12 cellular contexts compared by ENCODE assay signal in the genomic region with DNA sequence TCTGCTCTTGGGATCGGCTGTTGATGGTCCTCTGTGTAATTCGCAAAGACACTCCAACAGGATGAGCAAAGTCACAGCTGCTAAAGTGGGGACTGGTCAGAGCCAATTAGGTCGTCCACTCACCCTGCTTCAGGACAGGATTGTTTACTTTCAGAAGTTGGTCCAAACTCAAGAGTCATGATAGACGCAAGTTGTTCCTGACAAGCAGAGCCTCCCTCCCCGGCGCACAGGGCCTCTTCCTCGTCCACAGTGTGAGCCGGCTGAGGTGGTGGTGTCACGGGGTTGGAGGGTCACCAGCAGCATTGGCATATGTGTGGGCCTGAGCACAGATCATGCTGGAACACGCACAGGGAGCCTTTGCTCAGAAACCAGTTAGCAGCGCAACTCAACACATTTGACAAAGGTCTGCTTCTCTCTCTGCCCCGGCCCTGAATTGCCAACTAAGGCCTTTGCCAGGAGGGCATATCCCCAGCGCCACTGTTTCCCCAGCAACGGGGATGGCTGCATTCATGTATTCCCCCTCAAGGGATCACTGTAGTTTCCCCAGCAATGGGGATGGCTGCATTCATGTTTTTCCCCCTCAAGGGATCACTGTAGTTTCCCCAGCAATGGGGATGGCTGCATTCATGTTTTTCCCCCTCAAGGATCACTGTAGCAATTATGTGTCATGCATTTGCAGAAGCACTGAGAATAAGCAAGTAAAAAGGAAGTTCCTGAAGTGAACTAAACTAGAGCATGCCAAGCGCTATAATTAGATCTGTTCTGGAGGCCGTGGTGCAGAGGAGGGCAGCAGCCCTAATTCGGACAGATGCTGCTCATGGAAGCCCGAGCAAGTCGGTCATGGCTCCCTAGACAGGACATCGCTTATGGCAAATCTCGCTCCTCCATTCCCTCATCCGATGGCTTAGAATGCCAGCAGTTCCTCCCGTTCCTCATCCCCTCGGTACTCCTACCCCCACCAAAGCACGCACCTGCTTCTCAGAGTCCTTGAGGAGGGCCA.
DNase-seq lines count a peak whose midpoint lies in the region; ATAC-seq and TF ChIP-seq lines count a peak whose summit lies in the region.
"Had no signal": no experiment of that assay in that cellular context is flagged by ENCODE, and none has a peak within 500 bp of the region (broad histone marks: within the 10 kb centered on the region; RNA-seq: fewer than 3 reads in every experiment).

No MANE protein-coding gene starts in this region.

- H3K9ac ChIP-seq in skeletal muscle satellite cell (ENCODE audit: low read depth, low read length): no peak overlapping the region

- H3K9me3 ChIP-seq in skeletal muscle satellite cell (replicated peaks; ENCODE audit: low read length): no peaks in the 10 kb centered on the region

- H3K36me3 ChIP-seq in skeletal muscle satellite cell (ENCODE audit: insufficient read depth, low read length): no peaks in the 10 kb centered on the region

- no peak overlapping the region for H3K27ac Mint-ChIP-seq in WTC11

- H3K4me1 ChIP-seq in skeletal muscle satellite cell (ENCODE audit: control insufficient read depth, insufficient read depth, low read length): peaks cover 17% of the 10 kb centered on the region

- H3K4me2 ChIP-seq in skeletal muscle satellite cell (ENCODE audit: low read length): peak overlapping the region; percentile 40
- H3K4me2 ChIP-seq: hepatocyte had no signal

- ATAC-seq in WTC11: no peak

- no peaks in the 10 kb centered on the region for H3K27me3 Mint-ChIP-seq in WTC11 (ENCODE audit: low read depth)

- peaks cover 26% of the 10 kb centered on the region for H3K9me3 Mint-ChIP-seq in WTC11

- CTCF ChIA-PET in WTC11 (lab: Charles Lee): no interaction called here

- H3K36me3 Mint-ChIP-seq in WTC11: no peaks in the 10 kb centered on the region

- no peaks in the 10 kb centered on the region for H3K4me1 Mint-ChIP-seq in WTC11

- DNase-seq in LHCN-M2 (ENCODE audit: low read depth) (peak; percentile 37), cardiac fibroblast (ENCODE audit: low read depth in 2 of 2) (peak; percentile 32 to 51), inferior parietal cortex (ENCODE audit: extremely low spot score) (peak; percentile 20), iPS-NIHi7 (ENCODE audit: extremely low spot score) (no peak), kidney tubule cell (ENCODE audit: low spot score) (no peak), OCI-M1 (lab: John Stamatoyannopoulos, UW) (no peak), WTC11 (ENCODE audit: low spot score) (no peak)
- DNase-seq: Calu3; NCI-H1105; stimulated activated CD8-positive, alpha-beta memory T cell treated with anti-CD3 and anti-CD28 coated beads, Interleukin-4, amount 100 ng/mL, for 48 hours had no signal

- H3K4me3 ChIP-seq in cardiac fibroblast (replicated peaks in 1 of 2; ENCODE audit: low read depth in 2 of 2, low read length in 2 of 2) (no peak overlapping the region), skeletal muscle satellite cell (ENCODE audit: low read length) (no peak overlapping the region)
- H3K4me3 ChIP-seq: hepatocyte had no signal

- TF ChIP-seq CTCF in cardiac fibroblast (IDR thresholded peaks at IDR 0.05; ENCODE audit: low read depth, low read length): no peak
- TF ChIP-seq CTCF in WTC11 (IDR thresholded peaks at IDR 0.05): no peak

- no peak overlapping the region for H3K4me3 Mint-ChIP-seq in WTC11

- POLR2A ChIA-PET in WTC11 (lab: Charles Lee): no interaction called here

- no peaks in the 10 kb centered on the region for H3K27me3 ChIP-seq in skeletal muscle satellite cell (ENCODE audit: control insufficient read depth, insufficient read depth, low read length)
- H3K27me3 ChIP-seq: hepatocyte had no signal

TF ChIP-seq in WTC11, 78 proteins besides CTCF, POLR2A, EP300 and RAD21:
- TF ChIP-seq TEAD4 (CRISPR knock-in tag; IDR thresholded peaks at IDR 0.05) (no peak), PRRX2 (CRISPR knock-in tag; IDR thresholded peaks at IDR 0.05) (no peak), FOXP1 (CRISPR knock-in tag; IDR thresholded peaks at IDR 0.05; ENCODE audit: borderline replicate concordance) (no peak), JAZF1 (CRISPR knock-in tag; IDR thresholded peaks at IDR 0.05) (no peak), NFYB (CRISPR knock-in tag; conservative IDR thresholded peaks at IDR 0.05; ENCODE audit: low read depth) (no peak), NFE2L1 (CRISPR knock-in tag; IDR thresholded peaks at IDR 0.05) (no peak), ZNF138 (CRISPR knock-in tag; conservative IDR thresholded peaks at IDR 0.05) (no peak), MLX (CRISPR knock-in tag; IDR thresholded peaks at IDR 0.05) (no peak), SMAD4 (CRISPR knock-in tag; IDR thresholded peaks at IDR 0.05) (no peak), ZNF396 (CRISPR knock-in tag; IDR thresholded peaks at IDR 0.05; ENCODE audit: borderline replicate concordance) (no peak), IRF1 (CRISPR knock-in tag; IDR thresholded peaks at IDR 0.05) (no peak), TCF7 (CRISPR knock-in tag; IDR thresholded peaks at IDR 0.05; ENCODE audit: low read depth) (no peak), ERG (CRISPR knock-in tag; IDR thresholded peaks at IDR 0.05) (no peak), CREM (CRISPR knock-in tag; IDR thresholded peaks at IDR 0.05) (no peak), SOX15 (CRISPR knock-in tag; IDR thresholded peaks at IDR 0.05) (no peak), ZNF263 (CRISPR knock-in tag; IDR thresholded peaks at IDR 0.05; ENCODE audit: low read depth) (no peak)
- TF ChIP-seq, protein P1, sequence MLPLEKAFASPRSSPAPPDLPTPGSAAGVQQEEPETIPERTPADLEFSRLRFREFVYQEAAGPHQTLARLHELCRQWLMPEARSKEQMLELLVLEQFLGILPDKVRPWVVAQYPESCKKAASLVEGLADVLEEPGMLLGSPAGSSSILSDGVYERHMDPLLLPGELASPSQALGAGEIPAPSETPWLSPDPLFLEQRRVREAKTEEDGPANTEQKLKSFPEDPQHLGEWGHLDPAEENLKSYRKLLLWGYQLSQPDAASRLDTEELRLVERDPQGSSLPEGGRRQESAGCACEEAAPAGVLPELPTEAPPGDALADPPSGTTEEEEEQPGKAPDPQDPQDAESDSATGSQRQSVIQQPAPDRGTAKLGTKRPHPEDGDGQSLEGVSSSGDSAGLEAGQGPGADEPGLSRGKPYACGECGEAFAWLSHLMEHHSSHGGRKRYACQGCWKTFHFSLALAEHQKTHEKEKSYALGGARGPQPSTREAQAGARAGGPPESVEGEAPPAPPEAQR (CRISPR knock-in tag; IDR thresholded peaks at IDR 0.05): no peak
- TF ChIP-seq, protein P2, sequence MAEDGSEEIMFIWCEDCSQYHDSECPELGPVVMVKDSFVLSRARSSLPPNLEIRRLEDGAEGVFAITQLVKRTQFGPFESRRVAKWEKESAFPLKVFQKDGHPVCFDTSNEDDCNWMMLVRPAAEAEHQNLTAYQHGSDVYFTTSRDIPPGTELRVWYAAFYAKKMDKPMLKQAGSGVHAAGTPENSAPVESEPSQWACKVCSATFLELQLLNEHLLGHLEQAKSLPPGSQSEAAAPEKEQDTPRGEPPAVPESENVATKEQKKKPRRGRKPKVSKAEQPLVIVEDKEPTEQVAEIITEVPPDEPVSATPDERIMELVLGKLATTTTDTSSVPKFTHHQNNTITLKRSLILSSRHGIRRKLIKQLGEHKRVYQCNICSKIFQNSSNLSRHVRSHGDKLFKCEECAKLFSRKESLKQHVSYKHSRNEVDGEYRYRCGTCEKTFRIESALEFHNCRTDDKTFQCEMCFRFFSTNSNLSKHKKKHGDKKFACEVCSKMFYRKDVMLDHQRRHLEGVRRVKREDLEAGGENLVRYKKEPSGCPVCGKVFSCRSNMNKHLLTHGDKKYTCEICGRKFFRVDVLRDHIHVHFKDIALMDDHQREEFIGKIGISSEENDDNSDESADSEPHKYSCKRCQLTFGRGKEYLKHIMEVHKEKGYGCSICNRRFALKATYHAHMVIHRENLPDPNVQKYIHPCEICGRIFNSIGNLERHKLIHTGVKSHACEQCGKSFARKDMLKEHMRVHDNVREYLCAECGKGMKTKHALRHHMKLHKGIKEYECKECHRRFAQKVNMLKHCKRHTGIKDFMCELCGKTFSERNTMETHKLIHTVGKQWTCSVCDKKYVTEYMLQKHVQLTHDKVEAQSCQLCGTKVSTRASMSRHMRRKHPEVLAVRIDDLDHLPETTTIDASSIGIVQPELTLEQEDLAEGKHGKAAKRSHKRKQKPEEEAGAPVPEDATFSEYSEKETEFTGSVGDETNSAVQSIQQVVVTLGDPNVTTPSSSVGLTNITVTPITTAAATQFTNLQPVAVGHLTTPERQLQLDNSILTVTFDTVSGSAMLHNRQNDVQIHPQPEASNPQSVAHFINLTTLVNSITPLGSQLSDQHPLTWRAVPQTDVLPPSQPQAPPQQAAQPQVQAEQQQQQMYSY (CRISPR knock-in tag; IDR thresholded peaks at IDR 0.05): no peak

Comparison
In these comparisons a context has a peak if more than half of its experiments do, and no peak if none do; other contexts are left out.
1. DNase-seq: peak in LHCN-M2 (single experiment), cardiac fibroblast (2 of 2) and inferior parietal cortex (single experiment); none in iPS-NIHi7 (single experiment), kidney tubule cell (single experiment), OCI-M1 (single experiment) and WTC11 (single experiment).